ENCODE assay signal across 9 cellular contexts in genomic region chr16:15653227-15653626, GRCh38. TPM values are rescaled to one million over a fixed set of nuclear protein-coding genes. Genes with fewer than 3 reads are reported as not detected.
DNase-seq lines count a peak whose midpoint lies in the region; ATAC-seq and TF ChIP-seq lines count a peak whose summit lies in the region.
"Had no signal": no experiment of that assay in that cellular context is flagged by ENCODE, and none has a peak within 500 bp of the region (broad histone marks: within the 10 kb centered on the region; RNA-seq: fewer than 3 reads in every experiment).

No MANE protein-coding gene starts in this region.

- peaks cover 8% of the 10 kb centered on the region for H3K36me3 Mint-ChIP-seq in memory B cell
- peaks cover 9% of the 10 kb centered on the region; the same call in 2 of the 3 replicates for H3K36me3 Mint-ChIP-seq in GM23338 (ENCODE audit: low read depth)

- H3K4me1 Mint-ChIP-seq in memory B cell (peaks cover 26% of the 10 kb centered on the region), GM23338 (peaks cover 3% of the 10 kb centered on the region; the same call in 1 of the 3 replicates)

- DNase-seq in AG04450 (ENCODE audit: low read depth, low spot score): peak; percentile 90
- peak; percentile 46 for DNase-seq in amniotic stem cell (lab: John Stamatoyannopoulos, UW)
- DNase-seq in memory B cell (ENCODE audit: low spot score in 2 of 2): no peak
- no peak for DNase-seq in activated gamma-delta T cell treated with Interleukin-2 at 50 U/mL for 16 hours
- no peak for DNase-seq in GM23338 (ENCODE audit: low spot score)

- no peaks in the 10 kb centered on the region for H3K9me3 ChIP-seq in AG04450 (ENCODE audit: control insufficient read depth, insufficient read depth, low read length)
- no peaks in the 10 kb centered on the region for H3K9me3 ChIP-seq in HEK293 (ENCODE audit: control insufficient read depth, insufficient read depth, low read depth, low read length)
- H3K9me3 ChIP-seq: heart right ventricle had no signal

- no peak overlapping the region for H3K4me2 ChIP-seq in GM23338

- CTCF ChIA-PET in AG04450 (lab: Charles Lee): interaction anchor here (0.8 to 1.4 kb wide), 3 partner anchors 10 to 29 kb away, joined by 3 to 6 read pairs (median 4); partner anchors contain the start of gene MARF1
- CTCF ChIA-PET in HEK293 (lab: Yijun Ruan, JAX): interaction anchor here (0.6 to 1.5 kb wide), 3 partner anchors 10 to 161 kb away, joined by 3 to 8 read pairs (median 5); partner anchors contain the start of gene MARF1

- H3K4me3 ChIP-seq in AG04450 (ENCODE audit: low read depth, low read length) (no peak overlapping the region), HEK293 (ENCODE audit: low read depth, low read length) (no peak overlapping the region), GM23338 (no peak overlapping the region)

- H3K4me3 Mint-ChIP-seq in memory B cell (peak overlapping the region; percentile 14), GM23338 (no peak overlapping the region)

- POLR2A ChIA-PET in AG04450 (lab: Yijun Ruan, JAX) (interaction anchor here (0.7 to 2.1 kb wide), 5 partner anchors 10 to 57 kb away, joined by 3 to 10 read pairs (median 4); partner anchors contain the start of gene MARF1), HEK293 (lab: Yijun Ruan, JAX) (interaction anchor here (0.8 to 2.4 kb wide), 2 partner anchors 9 to 11 kb away, joined by 4 to 11 read pairs; partner anchors contain the start of gene MARF1)

- H3K9me3 Mint-ChIP-seq in memory B cell (no peaks in the 10 kb centered on the region), GM23338 (no peaks in the 10 kb centered on the region)

- H3K27ac Mint-ChIP-seq in memory B cell: peak overlapping the region; percentile 60
- H3K27ac Mint-ChIP-seq in GM23338: no peak overlapping the region

- H4K20me1 ChIP-seq in GM23338 (replicated peaks; ENCODE audit: insufficient read depth): peaks cover 12% of the 10 kb centered on the region

- no peaks in the 10 kb centered on the region for H3K27me3 ChIP-seq in AG04450 (ENCODE audit: control insufficient read depth, insufficient read depth, low read length)
- no peaks in the 10 kb centered on the region for H3K27me3 ChIP-seq in GM23338 (ENCODE audit: insufficient read depth)
- H3K27me3 ChIP-seq: heart right ventricle had no signal

- H3K36me3 ChIP-seq in HEK293 (ENCODE audit: control insufficient read depth in 2 of 2, insufficient read depth in 1 of 2, low read length in 2 of 2) (peaks cover 3 to 7% of the 10 kb centered on the region in 2 experiments; a peak in 2 of 3 replicates), GM23338 (ENCODE audit: insufficient read depth) (no peaks in the 10 kb centered on the region)

- peaks cover 67% of the 10 kb centered on the region for H3K79me2 ChIP-seq in GM23338 (replicated peaks; ENCODE audit: insufficient read depth)

- no peaks in the 10 kb centered on the region; the same call in 1 of the 2 replicates for H3K4me1 ChIP-seq in HEK293 (ENCODE audit: control insufficient read depth, insufficient read depth, low read length)
- H3K4me1 ChIP-seq in GM23338 (ENCODE audit: insufficient read depth): no peaks in the 10 kb centered on the region

- H2AFZ ChIP-seq in GM23338: no peak overlapping the region

- no peak for ATAC-seq in memory B cell (ENCODE audit: low read depth)
- no peak for ATAC-seq in GM18909 (IDR thresholded peaks at IDR 0.05; ENCODE audit: poor library complexity, unreplicated experiment)
- no peak for ATAC-seq in GM21390 (IDR thresholded peaks at IDR 0.05; ENCODE audit: unreplicated experiment)
- ATAC-seq in GM23338: no peak

- TF ChIP-seq CTCF in AG04450 (IDR thresholded peaks at IDR 0.05; ENCODE audit: low read depth, low read length) (no peak), HEK293 (tag by site-specific recombination; IDR thresholded peaks at IDR 0.05) (no peak), GM23338 (conservative IDR thresholded peaks at IDR 0.05; ENCODE audit: low read depth in 2 of 2) (no peak)

- H3K27ac ChIP-seq in AG04450 (ENCODE audit: low read depth, low read length) (no peak overlapping the region), HEK293 (ENCODE audit: extremely low read depth, low read depth, low read length) (no peak overlapping the region), GM23338 (ENCODE audit: low read depth) (no peak overlapping the region)

- peaks cover 11% of the 10 kb centered on the region for H3F3A ChIP-seq in GM23338 (replicated peaks; ENCODE audit: low read depth)

- no peaks in the 10 kb centered on the region for H3K9me2 ChIP-seq in GM23338 (ENCODE audit: insufficient read depth)

- H3K27me3 Mint-ChIP-seq in memory B cell (no peaks in the 10 kb centered on the region), GM23338 (ENCODE audit: insufficient read depth, low read depth, poor library complexity) (peaks cover 21% of the 10 kb centered on the region)

TF ChIP-seq in HEK293, 187 proteins besides CTCF, POLR2A, EP300 and RAD21 (continues in another document):
- TF ChIP-seq PRDM6 (tag by site-specific recombination; IDR thresholded peaks at IDR 0.05) (0 out of 2 replicates have a peak, but pooled peaks have one; percentile 13), HOXD13 (CRISPR knock-in tag; IDR thresholded peaks at IDR 0.05; ENCODE audit: borderline replicate concordance) (no peak), SP2 (tag by site-specific recombination; IDR thresholded peaks at IDR 0.05) (no peak; the same call in 1 of the 2 replicates), ZNF549 (tag by site-specific recombination; IDR thresholded peaks at IDR 0.05) (no peak), ZNF174 (tag by site-specific recombination; IDR thresholded peaks at IDR 0.05) (no peak), ZNF416 (tag by site-specific recombination; IDR thresholded peaks at IDR 0.05) (no peak), ZNF140 (tag by site-specific recombination; IDR thresholded peaks at IDR 0.05) (no peak), SP3 (tag by site-specific recombination; IDR thresholded peaks at IDR 0.05) (no peak), ZNF121 (tag by site-specific recombination; IDR thresholded peaks at IDR 0.05) (no peak), ZNF24 (tag by site-specific recombination; IDR thresholded peaks at IDR 0.05) (0 out of 2 replicates have a peak, but pooled peaks have one; percentile 44), ZNF596 (tag by site-specific recombination; IDR thresholded peaks at IDR 0.05) (no peak), ZNF2 (tag by site-specific recombination; IDR thresholded peaks at IDR 0.05) (no peak; the same call in 1 of the 2 replicates)

TF ChIP-seq in GM23338, 12 proteins besides CTCF, POLR2A, EP300 and RAD21 (continues in another document):
- no peak for TF ChIP-seq ZNF331 (CRISPR knock-in tag; IDR thresholded peaks at IDR 0.05; ENCODE audit: low read depth)
- no peak for TF ChIP-seq ZNF114 (CRISPR knock-in tag; IDR thresholded peaks at IDR 0.05)

RNA-seq across cellular contexts. Expression of gene NDE1, which starts 3.2 kb away (rescaled TPM):
- polyA plus RNA-seq in AG04450 (2011; rRNA removed) (28.1 and 29.9 TPM in 2 replicates), GM23338 (2016; fragmentation: Nextera tagmentation; extraction: Ambion mirVana) (11.1 and 13.0 TPM in 2 replicates)
- 24.2 and 26.1 TPM in 2 replicates for polyA minus RNA-seq in AG04450 (2011; rRNA and poly(A)+ RNA removed)
- total RNA-seq in GM23338 (2014; rRNA removed; shearing (Covaris generic)): 22.9 and 28.7 TPM in 2 replicates

RNA-seq across cellular contexts. Expression of gene MARF1, which starts 10.3 kb away (rescaled TPM):
- polyA plus RNA-seq in AG04450 (2011; rRNA removed) (31.6 and 37.4 TPM in 2 replicates), GM23338 (2016; fragmentation: Nextera tagmentation; extraction: Ambion mirVana) (7.0 and 8.3 TPM in 2 replicates)
- 33.0 and 34.3 TPM in 2 replicates for polyA minus RNA-seq in AG04450 (2011; rRNA and poly(A)+ RNA removed)
- total RNA-seq in GM23338 (2014; rRNA removed; shearing (Covaris generic)): 11.0 and 16.0 TPM in 2 replicates

Comparison
In these comparisons a context has a peak if more than half of its experiments do, and no peak if none do; other contexts are left out.
1. DNase-seq: peak in AG04450 (single experiment) and amniotic stem cell (single experiment); none in memory B cell (0 of 2), activated gamma-delta T cell treated with Interleukin-2 at 50 U/mL for 16 hours (single experiment) and GM23338 (single experiment).